8 cellular contexts compared by ENCODE assay signal in genomic region chr3:186821429-186822367, GRCh38. TPM values are rescaled to one million over a fixed set of nuclear protein-coding genes. Genes with fewer than 3 reads are reported as not detected.
DNase-seq lines count a peak whose midpoint lies in the region; ATAC-seq, FAIRE-seq and TF ChIP-seq lines count a peak whose summit lies in the region.

No MANE protein-coding gene starts in this region.

- peak overlapping the region; percentile 86 for H3K4ac ChIP-seq in IMR-90 (ENCODE audit: low read depth, low read length)

- no peaks in the 10 kb centered on the region for H4K20me1 ChIP-seq in IMR-90 (ENCODE audit: insufficient read depth, low read length)

- H2BK5ac ChIP-seq in IMR-90 (ENCODE audit: low read depth, low read length, poor library complexity, severe bottlenecking): peak overlapping the region; percentile 91

- H3K27me3 Mint-ChIP-seq in endodermal cell (ENCODE audit: insufficient read depth): peaks cover 29% of the 10 kb centered on the region
- peaks cover 35% of the 10 kb centered on the region for H3K27me3 Mint-ChIP-seq in neural crest cell (ENCODE audit: low read depth)

- H3K36me3 ChIP-seq in IMR-90 (ENCODE audit: control insufficient read depth, insufficient read depth, low read length) (no peaks in the 10 kb centered on the region), endodermal cell (ENCODE audit: control insufficient read depth, insufficient read depth, low read length) (no peaks in the 10 kb centered on the region)

- H3K9me1 ChIP-seq in IMR-90 (ENCODE audit: insufficient read depth, low read length): no peaks in the 10 kb centered on the region; the same call in 1 of the 2 replicates

- ATAC-seq in IMR-90 (ENCODE audit: low read depth): peak; percentile 69
- no peak for ATAC-seq in HG03520 (IDR thresholded peaks at IDR 0.05; ENCODE audit: unreplicated experiment)

- intact Hi-C loops in IMR-90 (cut with micrococcal nuclease): loop anchor here (1.0 to 10.0 kb wide), 4 partner anchors 29 to 557 kb away; partner anchors contain the start of gene TBCCD1

- WGBS in IMR-90 (ENCODE audit: extremely low coverage in 2 of 2, insufficient read length in 1 of 2), 2 experiments: 93% methylated on average over 2 of the region's 10 CpGs; no CpG with 5 or more reads in 1 of the 2 experiments
- WGBS in endodermal cell (ENCODE audit: insufficient coverage in 1 of 2, insufficient read length in 1 of 2), 2 experiments: 65 to 75% methylated on average over 5 to 10 of the region's 10 CpGs

- no peak for TF ChIP-seq POLR2A in IMR-90 (IDR thresholded peaks at IDR 0.05; ENCODE audit: low read depth, low read length)

- H3K23ac ChIP-seq in IMR-90 (ENCODE audit: low read depth, low read length): no peak overlapping the region; the same call in 1 of the 2 replicates

- peak overlapping the region; percentile 75; the same call in 1 of the 2 replicates for H3K14ac ChIP-seq in IMR-90 (replicated peaks; ENCODE audit: low read depth, low read length)

- POLR2A ChIA-PET in IMR-90 (lab: Charles Lee; ENCODE audit: unreplicated experiment): no interaction called here

- H3K4me3 Mint-ChIP-seq in endodermal cell (no peak overlapping the region), neural crest cell (no peak overlapping the region)

- H3K4me2 ChIP-seq in IMR-90 (ENCODE audit: low read depth, low read length): peak overlapping the region; percentile 95

- in situ Hi-C loops in IMR-90 (cut with MboI; ENCODE audit: low sequenced_read_pairs): loop anchor here (5.0 to 25.0 kb wide), 2 partner anchors 204 to 834 kb away; no protein-coding TSS in a partner anchor

- H3K9me3 ChIP-seq in IMR-90 (ENCODE audit: control insufficient read depth, insufficient read depth, low read length): no peaks in the 10 kb centered on the region
- H3K9me3 ChIP-seq in endodermal cell (ENCODE audit: control insufficient read depth, low read length): no peaks in the 10 kb centered on the region

- no peaks in the 10 kb centered on the region for H3K9me3 Mint-ChIP-seq in endodermal cell
- H3K9me3 Mint-ChIP-seq in neural crest cell: no peaks in the 10 kb centered on the region

- H3K4me1 Mint-ChIP-seq in endodermal cell (peaks cover 22% of the 10 kb centered on the region), neural crest cell (peaks cover 27% of the 10 kb centered on the region)

- H2AK9ac ChIP-seq in IMR-90 (replicated peaks; ENCODE audit: low read depth, low read length, poor library complexity): no peak overlapping the region

- H3K27ac Mint-ChIP-seq in endodermal cell: no peak overlapping the region
- no peak overlapping the region for H3K27ac Mint-ChIP-seq in neural crest cell (ENCODE audit: unreplicated experiment)

- peak overlapping the region; percentile 90 for H4K5ac ChIP-seq in IMR-90 (ENCODE audit: low read depth, low read length)

- H2BK15ac ChIP-seq in IMR-90 (ENCODE audit: low read depth, low read length): peak overlapping the region; percentile 98; the same call in 2 of the 3 replicates

- H3K27ac ChIP-seq in IMR-90 (ENCODE audit: insufficient read depth, low read length) (peak overlapping the region; percentile 98), endodermal cell (ENCODE audit: low read depth, low read length) (no peak overlapping the region)

- H3K36me3 Mint-ChIP-seq in endodermal cell (ENCODE audit: low read depth) (no peaks in the 10 kb centered on the region), neural crest cell (ENCODE audit: low read depth) (no peaks in the 10 kb centered on the region)

- H2BK20ac ChIP-seq in IMR-90 (ENCODE audit: low read depth, low read length): peak overlapping the region; percentile 95

- H3K56ac ChIP-seq in IMR-90 (ENCODE audit: extremely low read depth, insufficient read depth, low read length): peak overlapping the region; percentile 75; the same call in 1 of the 2 replicates

- peak; percentile 73 for TF ChIP-seq RAD21 in IMR-90 (IDR thresholded peaks at IDR 0.05; ENCODE audit: low read length)

- BruUV-seq in IMR-90 (replicated peaks; lab: Mats Ljungman, UMichigan): no TSS peak

- H3K4me3 ChIP-seq in IMR-90 (ENCODE audit: insufficient read depth, low read depth, low read length) (peak overlapping the region; percentile 35; the same call in 1 of the 2 replicates), endodermal cell (ENCODE audit: low read length) (no peak overlapping the region)

- H2AK5ac ChIP-seq in IMR-90 (ENCODE audit: low read depth, low read length): peak overlapping the region; percentile 63; the same call in 1 of the 2 replicates

- H3K9ac ChIP-seq in IMR-90 (ENCODE audit: low read depth, low read length) (peak overlapping the region; percentile 84), endodermal cell (ENCODE audit: extremely low read depth, low read length, poor library complexity, severe bottlenecking) (no peak overlapping the region)

- peak overlapping the region; percentile 91 for H4K91ac ChIP-seq in IMR-90 (ENCODE audit: insufficient read depth, low read depth, low read length)

- peak overlapping the region; percentile 95 for H2BK120ac ChIP-seq in IMR-90 (ENCODE audit: low read depth, low read length)

- no peak for FAIRE-seq in D721Med (lab: Jason Lieb, UNC)

- no peak for DNase-seq in D721Med (ENCODE audit: insufficient read length, low spot score)
- peak; percentile 83 for DNase-seq in IMR-90
- DNase-seq in OCI-M1 (lab: John Stamatoyannopoulos, UW): peak; percentile 66
- DNase-seq in endodermal cell: peak; percentile 47
- no peak for DNase-seq in neural crest cell (ENCODE audit: low read depth, low spot score)
- DNase-seq in activated effector memory CD4-positive, alpha-beta T cell treated with Interleukin-2 at 50 U/mL for 16 hours: no peak
- no peak for DNase-seq in cortex of kidney (lab: John Stamatoyannopoulos, UW)

- dilution Hi-C loops in IMR-90 (cut with HindIII; ENCODE audit: low sequenced_read_pairs, unreplicated experiment): no loop called here

- H3K18ac ChIP-seq in IMR-90 (ENCODE audit: low read depth, low read length): peak overlapping the region; percentile 81

- peak overlapping the region; percentile 59 to 96; a peak in 3 of 4 replicates for H4K8ac ChIP-seq in IMR-90 (ENCODE audit: low read depth in 2 of 2, low read length in 2 of 2)

- TF ChIP-seq CTCF in D721Med (IDR thresholded peaks at IDR 0.05; ENCODE audit: insufficient read depth, missing control alignments) (peak; percentile 72), IMR-90 (conservative IDR thresholded peaks at IDR 0.05; ENCODE audit: low read depth, low read length) (peak; percentile 77), endodermal cell (conservative IDR thresholded peaks at IDR 0.05) (peak; percentile 86), neural crest cell (conservative IDR thresholded peaks at IDR 0.05) (peak; percentile 81)

- H3K27me3 ChIP-seq in IMR-90 (ENCODE audit: control insufficient read depth, insufficient read depth, low read length) (no peaks in the 10 kb centered on the region), endodermal cell (ENCODE audit: control insufficient read depth, insufficient read depth, low read length, poor library complexity, severe bottlenecking) (peaks cover 29% of the 10 kb centered on the region)

- peak overlapping the region; percentile 87 for H2AFZ ChIP-seq in IMR-90 (replicated peaks; ENCODE audit: low read length, poor library complexity)

- peaks cover 0 to 11% of the 10 kb centered on the region in 2 experiments; a peak in 2 of 4 replicates for H3K79me1 ChIP-seq in IMR-90 (ENCODE audit: low read depth in 1 of 2, low read length in 2 of 2)

- CTCF ChIA-PET in IMR-90 (lab: Yijun Ruan, JAX): interaction anchor here (0.5 to 2.2 kb wide), 13 partner anchors 9 to 389 kb away, joined by 3 to 28 read pairs (median 4); no protein-coding TSS in a partner anchor

- H3K4me1 ChIP-seq in IMR-90 (ENCODE audit: control insufficient read depth, insufficient read depth, low read length): peaks cover 14% of the 10 kb centered on the region
- peaks cover 6% of the 10 kb centered on the region for H3K4me1 ChIP-seq in endodermal cell (ENCODE audit: control insufficient read depth, insufficient read depth, low read length)

TF ChIP-seq in IMR-90, 13 proteins besides CTCF, POLR2A, EP300 and RAD21:
- peak; percentile 54; the same call in 1 of the 2 replicates for TF ChIP-seq SMC3 (IDR thresholded peaks at IDR 0.05; ENCODE audit: low read depth, low read length)
- TF ChIP-seq BHLHE40 (IDR thresholded peaks at IDR 0.05; ENCODE audit: low read depth, low read length): no peak

RNA-seq across cellular contexts. Expression of gene RFC4, which starts 15.4 kb away (rescaled TPM):
- total RNA-seq in IMR-90 (2012; rRNA removed): 19.5 and 34.4 TPM in 2 replicates
- 21.2 and 27.9 TPM in 2 replicates for polyA plus RNA-seq in IMR-90 (2012; rRNA removed)
- polyA plus RNA-seq in IMR-90 (2012; cell fraction: cytosol; rRNA removed): 2.6 and 6.5 TPM in 2 replicates
- 4.0 and 15.8 TPM in 2 replicates for polyA plus RNA-seq in IMR-90 (2012; cell fraction: nucleus; rRNA removed; ENCODE audit: low replicate concordance)
- total RNA-seq in endodermal cell: 100 to 1,000 TPM in 1 of 2 donors, 10 to 100 TPM in 1; 57.6 to 111 TPM
- polyA plus RNA-seq in endodermal cell (2013, experiment 1 of 2): 105 TPM
- 92.0 TPM for polyA plus RNA-seq in endodermal cell (2013, experiment 2 of 2)
- 105 and 107 TPM in 2 replicates for total RNA-seq in neural crest cell

RNA-seq across cellular contexts. Expression of gene ADIPOQ, which starts 20.8 kb away (rescaled TPM):
- total RNA-seq in IMR-90 (2012; rRNA removed) (not detected in 2 replicates), endodermal cell (not detected), neural crest cell (not detected in 2 replicates)
- not detected in 2 replicates for polyA plus RNA-seq in IMR-90 (2012; rRNA removed)
- polyA plus RNA-seq in IMR-90 (2012; cell fraction: cytosol; rRNA removed): not detected in 2 replicates
- not detected in 2 replicates for polyA plus RNA-seq in IMR-90 (2012; cell fraction: nucleus; rRNA removed; ENCODE audit: low replicate concordance)
- polyA plus RNA-seq in endodermal cell (2013, experiment 1 of 2): not detected
- polyA plus RNA-seq in endodermal cell (2013, experiment 2 of 2): not detected

RNA-seq across cellular contexts. Expression of gene EIF4A2, which starts 38.3 kb away (rescaled TPM):
- total RNA-seq in IMR-90 (2012; rRNA removed): 310 and 449 TPM in 2 replicates
- polyA plus RNA-seq in IMR-90 (2012; rRNA removed): 259 and 320 TPM in 2 replicates
- 50.3 and 161 TPM in 2 replicates for polyA plus RNA-seq in IMR-90 (2012; cell fraction: cytosol; rRNA removed)
- polyA plus RNA-seq in IMR-90 (2012; cell fraction: nucleus; rRNA removed; ENCODE audit: low replicate concordance): 69.0 and 691 TPM in 2 replicates
- total RNA-seq in endodermal cell: 100 to 1,000 TPM; 329 TPM
- polyA plus RNA-seq in endodermal cell (2013, experiment 1 of 2): 599 TPM
- polyA plus RNA-seq in endodermal cell (2013, experiment 2 of 2): 546 TPM
- 364 and 369 TPM in 2 replicates for total RNA-seq in neural crest cell

Comparison
In these comparisons a context has a peak if more than half of its experiments do, and no peak if none do; other contexts are left out.
1. DNase-seq: peak in IMR-90 (single experiment), OCI-M1 (single experiment) and endodermal cell (single experiment); none in D721Med (single experiment), neural crest cell (single experiment), activated effector memory CD4-positive, alpha-beta T cell treated with Interleukin-2 at 50 U/mL for 16 hours (single experiment) and cortex of kidney (single experiment).
2. Peak in every context shown above with its lines, with median percentiles within 50 percentile points of each other: CTCF ChIP-seq.